In the genomic region with DNA sequence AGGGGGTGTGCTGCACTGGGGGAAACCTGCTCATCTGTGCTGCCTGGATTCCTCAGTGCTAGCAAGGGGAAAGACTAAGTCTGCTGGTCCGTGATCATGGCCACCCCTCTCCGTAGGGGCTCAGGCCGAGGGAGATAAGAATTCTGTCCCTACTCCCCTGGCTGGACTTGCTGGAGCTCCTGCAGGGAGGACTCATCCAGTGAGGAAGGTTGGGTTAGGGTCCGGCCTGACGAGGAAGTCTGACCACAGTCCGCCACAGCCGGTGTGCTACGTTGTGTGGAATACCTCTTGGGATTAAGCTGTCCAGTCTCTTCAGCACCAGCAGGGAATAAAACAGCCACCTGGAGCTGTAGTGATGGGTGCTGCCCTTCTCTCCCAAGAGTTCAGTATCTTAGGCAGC, we compare ENCODE assay signal across 15 cellular contexts.
DNase-seq lines count a peak whose midpoint lies in the region; ATAC-seq and TF ChIP-seq lines count a peak whose summit lies in the region.
"Had no signal": no experiment of that assay in that cellular context is flagged by ENCODE, and none has a peak within 500 bp of the region (broad histone marks: within the 10 kb centered on the region; RNA-seq: fewer than 3 reads in every experiment).

No MANE protein-coding gene starts in this region.

- H3K4me3 Mint-ChIP-seq in type B pancreatic cell = no peak overlapping the region
- H3K4me3 Mint-ChIP-seq: CD14-positive monocyte; CD8-positive, alpha-beta T cell; IgD-negative memory B cell had no signal

- H3K36me3 Mint-ChIP-seq in type B pancreatic cell = no peaks in the 10 kb centered on the region
- H3K36me3 Mint-ChIP-seq: CD14-positive monocyte; CD8-positive, alpha-beta T cell; IgD-negative memory B cell had no signal

- no peaks in the 10 kb centered on the region for H3K9me3 ChIP-seq in neuronal stem cell (replicated peaks in 1 of 2; ENCODE audit: control insufficient read depth in 2 of 2, insufficient read depth in 1 of 2, low read depth in 1 of 2, low read length in 2 of 2)
- no peaks in the 10 kb centered on the region for H3K9me3 ChIP-seq in aorta (ENCODE audit: control insufficient read depth, low read length)

- H3K27me3 Mint-ChIP-seq in type B pancreatic cell = no peaks in the 10 kb centered on the region
- H3K27me3 Mint-ChIP-seq: IgD-negative memory B cell had no signal

- H3K18ac ChIP-seq in neuronal stem cell (ENCODE audit: low read length) = no peak overlapping the region

- no peak overlapping the region for H2BK120ac ChIP-seq in neuronal stem cell (ENCODE audit: low read depth, low read length)

- no peak overlapping the region for H2AK5ac ChIP-seq in neuronal stem cell (ENCODE audit: low read depth, low read length)

- H3K4ac ChIP-seq in neuronal stem cell (ENCODE audit: low read length) = no peak overlapping the region

- ATAC-seq in aorta (ENCODE audit: low FRiP score) = peak; percentile 44
- ATAC-seq: CD8-positive, alpha-beta T cell; HCT116 had no signal

- no peaks in the 10 kb centered on the region for H3K79me1 ChIP-seq in neuronal stem cell (ENCODE audit: low read depth, low read length)

- H2BK15ac ChIP-seq in neuronal stem cell (ENCODE audit: low read length) = no peak overlapping the region

- WGBS in neuronal stem cell (ENCODE audit: extremely low coverage in 2 of 2, insufficient read length in 2 of 2, insufficient replicate concordance in 1 of 2), 2 donors = no CpG with 5 or more reads among the region's 8 CpGs
- 85 to 91% methylated on average over 8 of the region's 8 CpGs for WGBS in aorta, 2 donors

- no peak overlapping the region for H3K23ac ChIP-seq in neuronal stem cell (ENCODE audit: low read depth, low read length, poor library complexity)

- H3K27ac Mint-ChIP-seq in type B pancreatic cell = no peak overlapping the region
- H3K27ac Mint-ChIP-seq: CD14-positive monocyte; CD8-positive, alpha-beta T cell; IgD-negative memory B cell had no signal

- H2BK5ac ChIP-seq in neuronal stem cell (ENCODE audit: low read length) = no peak overlapping the region

- H3K9me3 Mint-ChIP-seq in type B pancreatic cell = peaks cover 5% of the 10 kb centered on the region

- H2BK12ac ChIP-seq in neuronal stem cell (ENCODE audit: low read length) = no peak overlapping the region

- no peak overlapping the region for H4K91ac ChIP-seq in neuronal stem cell (ENCODE audit: low read depth, low read length, poor library complexity)

- H3K4me1 ChIP-seq in neuronal stem cell (ENCODE audit: control insufficient read depth in 2 of 2, insufficient read depth in 1 of 2, low read depth in 1 of 2, low read length in 2 of 2) (no peaks in the 10 kb centered on the region), aorta (ENCODE audit: control insufficient read depth in 1 of 2, insufficient read depth in 2 of 2, low read length in 2 of 2) (no peaks in the 10 kb centered on the region)

- no peak for TF ChIP-seq CTCF in type B pancreatic cell (conservative IDR thresholded peaks at IDR 0.05)

- no peak overlapping the region for H3K14ac ChIP-seq in neuronal stem cell (ENCODE audit: low read length)

- H3K36me3 ChIP-seq in neuronal stem cell (replicated peaks in 1 of 2; ENCODE audit: control insufficient read depth in 2 of 2, insufficient read depth in 2 of 2, low read length in 2 of 2) = no peaks in the 10 kb centered on the region
- no peaks in the 10 kb centered on the region for H3K36me3 ChIP-seq in aorta (ENCODE audit: control insufficient read depth in 1 of 2, insufficient read depth in 2 of 2, low read length in 1 of 2)

- H3K4me3 ChIP-seq in neuronal stem cell (ENCODE audit: low read length in 2 of 2) (no peak overlapping the region), aorta (ENCODE audit: low read length in 2 of 2) (no peak overlapping the region)

- H3K4me1 Mint-ChIP-seq in type B pancreatic cell (ENCODE audit: unreplicated experiment) = no peaks in the 10 kb centered on the region
- H3K4me1 Mint-ChIP-seq: CD14-positive monocyte, IgD-negative memory B cell had no signal

- peak; percentile 57 for DNase-seq in activated effector memory CD4-positive, alpha-beta T cell treated with anti-CD3 and anti-CD28 coated beads, Interleukin-2, amount 50 U/mL, for 16 hours
- no peak for DNase-seq in activated effector memory CD4-positive, alpha-beta T cell treated with Interleukin-2 at 50 U/mL for 16 hours
- peak; percentile 1 for DNase-seq in UCSD-AML1 (lab: John Stamatoyannopoulos, UW; ENCODE audit: unreplicated experiment)
- no peak for DNase-seq in neuronal stem cell (ENCODE audit: low spot score)
- DNase-seq in aorta = peak in 1 of 2 donors; percentile 37
- no peak for DNase-seq in type B pancreatic cell (ENCODE audit: extremely low spot score, unreplicated experiment)
- DNase-seq in HK-2 (ENCODE audit: unreplicated experiment) = no peak
- DNase-seq: CD8-positive, alpha-beta T cell; COR-L47; DND-41; GDM1 had no signal

- H3K27ac ChIP-seq in neuronal stem cell (replicated peaks; ENCODE audit: low read length) = no peak overlapping the region
- H3K27ac ChIP-seq in aorta (ENCODE audit: low read depth in 1 of 2, low read length in 2 of 2) = no peak overlapping the region
- H3K27ac ChIP-seq: 22Rv1 had no signal

- intact Hi-C loops in aorta (cut with DNase I) = no loop called here

- H4K8ac ChIP-seq in neuronal stem cell (ENCODE audit: low read depth, low read length) = no peak overlapping the region

- H3K27me3 ChIP-seq in neuronal stem cell (ENCODE audit: control insufficient read depth in 3 of 3, insufficient read depth in 3 of 3, low read depth in 1 of 3, low read length in 3 of 3) (no peaks in the 10 kb centered on the region), aorta (ENCODE audit: control insufficient read depth in 1 of 2, insufficient read depth in 2 of 2, low read length in 1 of 2) (no peaks in the 10 kb centered on the region)

- no peak overlapping the region for H3K4me2 ChIP-seq in neuronal stem cell (ENCODE audit: insufficient read depth, low read length, poor library complexity, severe bottlenecking)

- peak overlapping the region; percentile 9 for H2AFZ ChIP-seq in neuronal stem cell (ENCODE audit: low read length)

- no peak overlapping the region for H3K9ac ChIP-seq in neuronal stem cell (ENCODE audit: low read depth, low read length, poor library complexity)

Comparison
In these comparisons a context has a peak if more than half of its experiments do, and no peak if none do; other contexts are left out.
1. DNase-seq: peak in activated effector memory CD4-positive, alpha-beta T cell treated with anti-CD3 and anti-CD28 coated beads, Interleukin-2, amount 50 U/mL, for 16 hours (single experiment) and UCSD-AML1 (single experiment); none in activated effector memory CD4-positive, alpha-beta T cell treated with Interleukin-2 at 50 U/mL for 16 hours (single experiment), neuronal stem cell (single experiment), type B pancreatic cell (single experiment) and HK-2 (single experiment).